Comparison of ENCODE assay signal across 1 cellular context in genomic region chr19:36572593-36573019, GRCh38.
TF ChIP-seq lines count a peak whose summit lies in the region.

No MANE protein-coding gene starts in this region.

TF ChIP-seq in WTC11, 78 proteins besides CTCF, POLR2A, EP300 and RAD21 (continued from another document):
- no peak for TF ChIP-seq ARID4B (CRISPR knock-in tag; IDR thresholded peaks at IDR 0.05; ENCODE audit: borderline replicate concordance)
- TF ChIP-seq USF1 (CRISPR knock-in tag; IDR thresholded peaks at IDR 0.05): no peak
- no peak for TF ChIP-seq ZNF219 (CRISPR knock-in tag; IDR thresholded peaks at IDR 0.05; ENCODE audit: borderline replicate concordance)
